10 cellular contexts compared by ENCODE assay signal in the genomic region with DNA sequence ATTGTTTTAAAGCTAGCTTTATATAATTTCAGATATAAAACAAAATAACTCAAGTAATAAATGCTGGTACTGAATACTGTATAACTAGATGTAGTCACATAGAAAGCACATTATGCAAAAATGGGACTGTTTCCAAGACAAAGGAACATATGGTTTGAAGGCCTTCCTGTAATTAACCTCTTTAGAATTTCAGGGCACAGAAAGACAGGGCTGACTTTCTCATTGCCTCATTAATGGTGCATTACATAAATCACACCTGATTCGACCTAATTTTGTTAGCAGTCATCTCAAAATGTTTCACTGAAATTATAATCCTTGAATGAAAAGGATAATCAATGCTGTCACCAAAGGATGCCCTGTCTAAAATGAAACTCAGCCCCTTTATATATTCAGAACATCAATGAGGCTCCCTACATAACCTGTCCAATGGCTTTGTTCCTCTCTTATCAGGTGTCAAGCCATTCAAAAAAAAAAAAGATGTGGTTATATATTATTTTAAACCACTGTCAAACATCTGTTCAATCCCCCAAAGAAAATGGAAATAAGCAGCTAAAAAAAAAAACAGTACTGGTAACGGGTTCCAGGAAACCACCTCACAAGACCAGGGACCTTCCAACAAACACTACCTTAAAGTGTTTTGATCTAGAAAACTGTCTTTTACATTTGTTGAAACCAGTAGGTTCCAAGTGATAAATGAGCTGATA.
A peak's percentile ranks its signal among the peaks of the same experiment; 100 is the strongest.
DNase-seq lines count a peak whose midpoint lies in the region; ATAC-seq and TF ChIP-seq lines count a peak whose summit lies in the region.
"Had no signal": no experiment of that assay in that cellular context is flagged by ENCODE, and none has a peak within 500 bp of the region (broad histone marks: within the 10 kb centered on the region; RNA-seq: fewer than 3 reads in every experiment).

No MANE protein-coding gene starts in this region.

- H3K36me3 ChIP-seq in upper lobe of left lung, result no peaks in the 10 kb centered on the region

- no peaks in the 10 kb centered on the region for H3K9me3 ChIP-seq in upper lobe of left lung

- peak; percentile 41 for DNase-seq in EH (ENCODE audit: low read depth)
- peak; percentile 14 for DNase-seq in RPMI7951 (ENCODE audit: low read depth)
- DNase-seq in foreskin melanocyte, result peak; percentile 11
- no peak for DNase-seq in upper lobe of left lung
- no peak for DNase-seq in NCI-H2196 (lab: John Stamatoyannopoulos, UW; ENCODE audit: unreplicated experiment)
- DNase-seq in NCI-H524 treated with DMSO at 0.1 percent for 48 hours (lab: John Stamatoyannopoulos, UW), result no peak
- DNase-seq: Calu3, NCI-H226 had no signal

- H3K4me3 ChIP-seq in upper lobe of left lung, result no peak overlapping the region

- H3K4me1 ChIP-seq in upper lobe of left lung, result no peaks in the 10 kb centered on the region

- TF ChIP-seq EP300 in upper lobe of left lung (IDR thresholded peaks at IDR 0.05), result no peak

- no peaks in the 10 kb centered on the region for H3K27me3 ChIP-seq in upper lobe of left lung

- TF ChIP-seq POLR2A in upper lobe of left lung (IDR thresholded peaks at IDR 0.05), result no peak

- ATAC-seq in HG02642 (IDR thresholded peaks at IDR 0.05; ENCODE audit: poor library complexity, unreplicated experiment) (peak; percentile 52), upper lobe of left lung (ENCODE audit: low FRiP score in 2 of 2) (no peak), HG03342 (IDR thresholded peaks at IDR 0.05; ENCODE audit: unreplicated experiment) (no peak)

- H3K27ac ChIP-seq in upper lobe of left lung, result no peak overlapping the region

- no peak for TF ChIP-seq CTCF in upper lobe of left lung (IDR thresholded peaks at IDR 0.05)

- WGBS in upper lobe of left lung, 2 donors, result 46 to 48% methylated on average over 2 of the region's 2 CpGs

Comparison
In these comparisons a context has a peak if more than half of its experiments do, and no peak if none do; other contexts are left out.
1. DNase-seq: peak in EH (single experiment), RPMI7951 (single experiment) and foreskin melanocyte (single experiment); none in upper lobe of left lung (0 of 2), NCI-H2196 (single experiment) and NCI-H524 treated with DMSO at 0.1 percent for 48 hours (single experiment).